Comparison of ENCODE assay signal across 21 cellular contexts in genomic region chr11:107733518-107733917, GRCh38. TPM values are rescaled to one million over a fixed set of nuclear protein-coding genes. Genes with fewer than 3 reads are reported as not detected.
DNase-seq lines count a peak whose midpoint lies in the region; ATAC-seq, FAIRE-seq and TF ChIP-seq lines count a peak whose summit lies in the region.
"Had no signal": no experiment of that assay in that cellular context is flagged by ENCODE, and none has a peak within 500 bp of the region (broad histone marks: within the 10 kb centered on the region; RNA-seq: fewer than 3 reads in every experiment).

No MANE protein-coding gene starts in this region.

- no peak for TF ChIP-seq POLR2A in erythroblast (IDR thresholded peaks at IDR 0.05; ENCODE audit: low read length)

- no peaks in the 10 kb centered on the region for H3K9me3 ChIP-seq in tibial artery

- H3K4me3 ChIP-seq in bronchial epithelial cell (ENCODE audit: low read depth, low read length) (no peak overlapping the region), tibial artery (no peak overlapping the region)

- intact Hi-C loops in tibial artery (cut with DNase I; ENCODE audit: low total_unique reads), result no loop called here

- no peaks in the 10 kb centered on the region for H3K27me3 ChIP-seq in bronchial epithelial cell (ENCODE audit: control insufficient read depth, insufficient read depth, low read length)
- H3K27me3 ChIP-seq in tibial artery, result no peaks in the 10 kb centered on the region

- peak; percentile 13 for FAIRE-seq in bronchial epithelial cell (lab: Jason Lieb, UNC)
- FAIRE-seq: colon had no signal

- no peaks in the 10 kb centered on the region for H3K4me1 ChIP-seq in tibial artery

- DNase-seq in bronchial epithelial cell (ENCODE audit: low read depth), result peak; percentile 33
- DNase-seq in T1000 (lab: John Stamatoyannopoulos, UW), result no peak
- DNase-seq in tibial artery, result no peak
- DNase-seq in erythroblast (lab: John Stamatoyannopoulos, UW), result no peak
- no peak for DNase-seq in NCI-H1930 (lab: John Stamatoyannopoulos, UW)
- DNase-seq: activated CD4-positive, alpha-beta memory T cell treated with anti-CD3 and anti-CD28 coated beads, Interleukin-2, amount 10 ng/mL, durations not matched to agents 7 days and 5 days; activated naive CD4-positive, alpha-beta T cell treated with anti-CD3 and anti-CD28 coated beads for 36 hours; activated T-cell treated with anti-CD3 and anti-CD28 coated beads, Interleukin-2, amount 50 U/mL, for 1 hour; COR-L47; foreskin melanocyte; left colon; NCI-H1092 treated with DMSO at 0.1 percent for 48 hours; nephron progenitor cell had no signal

- TF ChIP-seq CTCF in bronchial epithelial cell (IDR thresholded peaks at IDR 0.05; ENCODE audit: insufficient read depth, low read length, severe bottlenecking) (no peak), tibial artery (IDR thresholded peaks at IDR 0.05) (no peak)

- ATAC-seq in GM18520 (IDR thresholded peaks at IDR 0.05; ENCODE audit: unreplicated experiment) (peak; percentile 75), GM21367 (IDR thresholded peaks at IDR 0.05; ENCODE audit: unreplicated experiment) (peak; percentile 49), HG03280 (IDR thresholded peaks at IDR 0.05; ENCODE audit: unreplicated experiment) (peak; percentile 62)
- ATAC-seq: left colon, Panc1, WTC11 had no signal

- no peak overlapping the region for H3K27ac ChIP-seq in tibial artery

- H3K36me3 ChIP-seq in bronchial epithelial cell (ENCODE audit: control insufficient read depth, insufficient read depth, low read length) (no peaks in the 10 kb centered on the region), tibial artery (no peaks in the 10 kb centered on the region)

RNA-seq across cellular contexts. Expression of gene SLN, which starts 21.7 kb away (rescaled TPM):
- total RNA-seq in bronchial epithelial cell, result not detected in 2 replicates
- total RNA-seq: activated CD4-positive, alpha-beta memory T cell treated with anti-CD3 and anti-CD28 coated beads, Interleukin-2, amount 10 ng/mL, durations not matched to agents 7 days and 5 days; activated naive CD4-positive, alpha-beta T cell treated with anti-CD3 and anti-CD28 coated beads for 36 hours; HT1080; left colon; SK-MEL-5; WTC11 had no signal
